ENCODE assay signal across 25 cellular contexts in the genomic region with DNA sequence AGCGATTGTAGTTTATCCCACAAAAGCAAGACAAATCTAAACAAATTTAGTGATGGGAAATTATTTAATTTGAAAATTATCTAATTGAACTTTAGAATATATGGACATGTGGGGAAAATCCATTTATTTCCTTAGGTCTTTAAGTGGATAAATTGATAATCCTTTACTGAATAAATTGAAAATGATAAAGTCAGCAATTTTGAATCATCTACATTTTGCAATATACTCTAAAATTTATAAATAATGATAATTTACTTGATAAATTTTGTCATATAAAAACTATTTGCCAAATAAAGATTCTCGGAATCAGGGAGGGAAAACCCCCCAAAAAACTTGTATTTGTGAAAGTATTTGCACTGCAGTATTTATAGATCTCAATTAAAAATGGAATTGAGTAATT.
DNase-seq lines count a peak whose midpoint lies in the region; ATAC-seq, FAIRE-seq and TF ChIP-seq lines count a peak whose summit lies in the region.
"Had no signal": no experiment of that assay in that cellular context is flagged by ENCODE, and none has a peak within 500 bp of the region (broad histone marks: within the 10 kb centered on the region; RNA-seq: fewer than 3 reads in every experiment).

No MANE protein-coding gene starts in this region.

- H3K27ac ChIP-seq in HepG2 (ENCODE audit: extremely low read length, insufficient read depth, low read length) (no peak overlapping the region), right lobe of liver (no peak overlapping the region), Karpas-422 (ENCODE audit: low read length) (no peak overlapping the region), small intestine (ENCODE audit: low read depth in 1 of 2, low read length in 1 of 2) (no peak overlapping the region)
- H3K27ac ChIP-seq: 22Rv1, BLaER1 had no signal

- H3K27me3 ChIP-seq in HepG2 (ENCODE audit: control insufficient read depth in 1 of 2, insufficient read depth in 2 of 2, low read length in 2 of 2) (no peaks in the 10 kb centered on the region), right lobe of liver (no peaks in the 10 kb centered on the region), Karpas-422 (ENCODE audit: low read length) (no peaks in the 10 kb centered on the region), small intestine (ENCODE audit: control insufficient read depth in 2 of 2, insufficient read depth in 2 of 2, low read length in 2 of 2) (no peaks in the 10 kb centered on the region)
- H3K27me3 ChIP-seq: BE2C, BLaER1 had no signal

- WGBS in HepG2 (ENCODE audit: low lambda C conversion rate), result 0% methylated on average over 2 of the region's 2 CpGs
- 40% methylated on average over 2 of the region's 2 CpGs for WGBS in right lobe of liver (ENCODE audit: insufficient coverage, low coverage, low lambda C conversion rate, missing lambda C conversion rate)
- 67 to 81% (median 74%) methylated on average over 2 of the region's 2 CpGs for WGBS in small intestine, 3 donors

- TF ChIP-seq RAD21 in HepG2 (CRISPR knock-in tag; IDR thresholded peaks at IDR 0.05), result no peak

- H3K4me1 ChIP-seq in HepG2 (ENCODE audit: insufficient read depth, low read length), result no peaks in the 10 kb centered on the region
- H3K4me1 ChIP-seq in right lobe of liver, result no peaks in the 10 kb centered on the region
- no peaks in the 10 kb centered on the region for H3K4me1 ChIP-seq in Karpas-422 (ENCODE audit: low read length)
- no peaks in the 10 kb centered on the region for H3K4me1 ChIP-seq in small intestine (ENCODE audit: control insufficient read depth in 2 of 2, insufficient read depth in 1 of 2, low read depth in 1 of 2, low read length in 1 of 2)
- H3K4me1 ChIP-seq: BE2C, BLaER1 had no signal

- no TSS peak for BruUV-seq in HepG2 (replicated peaks; lab: Mats Ljungman, UMichigan)

- H3K4me2 ChIP-seq in HepG2 (ENCODE audit: low read depth, low read length) (no peak overlapping the region), Karpas-422 (ENCODE audit: low read depth, low read length, poor library complexity, severe bottlenecking) (no peak overlapping the region)
- H3K4me2 ChIP-seq: BLaER1 had no signal

- DNase-seq in HepG2 (ENCODE audit: low spot score), result no peak
- no peak for DNase-seq in right lobe of liver
- no peak for DNase-seq in Karpas-422
- no peak for DNase-seq in small intestine
- DNase-seq in HuH-7.5 (ENCODE audit: low spot score), result no peak
- DNase-seq: ACHN; BE2C; C1 segment of cervical spinal cord; CD4-positive, alpha-beta memory T cell; CD4-positive, CD25-positive, alpha-beta regulatory T cell; CD8-positive, alpha-beta memory T cell; COR-L47; DMS 273 treated with DMSO at 0.1 percent for 48 hours; DMS153; DMS53; DMS79; DND-41; EL; GDM1 had no signal

- intact Hi-C loops in HepG2 (cut with micrococcal nuclease; ENCODE audit: unreplicated experiment), result no loop called here
- intact Hi-C loops in right lobe of liver (cut with DNase I), result no loop called here

- POLR2A ChIA-PET in HepG2 (lab: Yijun Ruan, JAX), result no interaction called here

- CTCF ChIA-PET in HepG2 (lab: Yijun Ruan, JAX; ENCODE audit: low intra/inter-chr PET ratio, low total read pairs), result no interaction called here

- ATAC-seq in HepG2 (no peak), right lobe of liver (no peak), GM21529 (IDR thresholded peaks at IDR 0.05; ENCODE audit: unreplicated experiment) (no peak)
- ATAC-seq: GM12878 had no signal

- no peaks in the 10 kb centered on the region for H3K36me3 ChIP-seq in HepG2 (replicated peaks in 1 of 2; ENCODE audit: control insufficient read depth in 1 of 2, insufficient read depth in 2 of 2, low read length in 2 of 2)
- H3K36me3 ChIP-seq in right lobe of liver, result no peaks in the 10 kb centered on the region
- H3K36me3 ChIP-seq in Karpas-422 (ENCODE audit: insufficient read depth, low read length), result 0 out of 2 replicates have a peak, but pooled peaks cover 3% of the 10 kb centered on the region
- H3K36me3 ChIP-seq in small intestine (ENCODE audit: control insufficient read depth in 2 of 2, insufficient read depth in 2 of 2, low read length in 2 of 2), result no peaks in the 10 kb centered on the region
- H3K36me3 ChIP-seq: BE2C, BLaER1 had no signal

- no peak overlapping the region for H3K9ac ChIP-seq in HepG2 (ENCODE audit: insufficient read depth, low read depth, low read length)
- H3K9ac ChIP-seq in Karpas-422 (ENCODE audit: low read length), result no peak overlapping the region
- H3K9ac ChIP-seq: BLaER1 had no signal

- no peak for TF ChIP-seq CTCF in HepG2 (CRISPR knock-in tag; IDR thresholded peaks at IDR 0.05)
- no peak for TF ChIP-seq CTCF in right lobe of liver (IDR thresholded peaks at IDR 0.05)

- H3K9me3 ChIP-seq in HepG2 (ENCODE audit: low read length), result peaks cover 20% of the 10 kb centered on the region
- no peaks in the 10 kb centered on the region for H3K9me3 ChIP-seq in right lobe of liver
- H3K9me3 ChIP-seq in Karpas-422 (ENCODE audit: low read length), result peaks cover 14% of the 10 kb centered on the region; the same call in 1 of the 2 replicates
- no peaks in the 10 kb centered on the region for H3K9me3 ChIP-seq in small intestine (ENCODE audit: control insufficient read depth, low read depth)

- TF ChIP-seq EP300 in HepG2 (IDR thresholded peaks at IDR 0.05; ENCODE audit: low read depth in 2 of 2, low read length in 2 of 2) (no peak), HepG2 (CRISPR knock-in tag; IDR thresholded peaks at IDR 0.05; ENCODE audit: borderline replicate concordance) (no peak)

- H4K20me1 ChIP-seq in HepG2 (ENCODE audit: insufficient read depth, low read length) (no peaks in the 10 kb centered on the region), Karpas-422 (ENCODE audit: insufficient read depth, low read depth, low read length) (no peaks in the 10 kb centered on the region)
- H4K20me1 ChIP-seq: BLaER1 had no signal

- H3K9me2 ChIP-seq in Karpas-422 (replicated peaks; ENCODE audit: insufficient read depth, low read length), result no peaks in the 10 kb centered on the region

- no peak for FAIRE-seq in HepG2 (lab: Jason Lieb, UNC)
- peak; percentile 71 for FAIRE-seq in small intestine (lab: Jason Lieb, UNC)
- FAIRE-seq: GM12878, GM12892, GM18507 had no signal

- H3K4me3 ChIP-seq in HepG2 (replicated peaks in 1 of 3; ENCODE audit: insufficient read depth in 1 of 3, low read depth in 2 of 3, low read length in 3 of 3), result no peak overlapping the region
- H3K4me3 ChIP-seq in right lobe of liver, result no peak overlapping the region
- H3K4me3 ChIP-seq in Karpas-422 (ENCODE audit: low read length), result no peak overlapping the region
- no peak overlapping the region for H3K4me3 ChIP-seq in small intestine (ENCODE audit: low read depth in 1 of 2, low read length in 2 of 2)
- H3K4me3 ChIP-seq: BLaER1, GM12878 had no signal

- in situ Hi-C loops in HepG2 (cut with HindIII; ENCODE audit: extremely low pct_ligation_motif_present, low pct_unique_long_range_greater_than_20kb), result no loop called here

- H2AFZ ChIP-seq in HepG2 (ENCODE audit: low read length), result no peak overlapping the region
- peak overlapping the region; percentile 79; the same call in 1 of the 2 replicates for H2AFZ ChIP-seq in Karpas-422 (ENCODE audit: low read length)

- TF ChIP-seq POLR2A in HepG2 (IDR thresholded peaks at IDR 0.05; ENCODE audit: insufficient read depth in 1 of 2, low read depth in 2 of 2, low read length in 2 of 2) (no peak), right lobe of liver (IDR thresholded peaks at IDR 0.05) (no peak)

- H3K79me2 ChIP-seq in HepG2 (ENCODE audit: insufficient read depth, low read length) (no peaks in the 10 kb centered on the region), Karpas-422 (ENCODE audit: low read length) (no peaks in the 10 kb centered on the region)

TF ChIP-seq in HepG2, 621 proteins besides CTCF, POLR2A, EP300 and RAD21:
- peak; percentile 44 to 83 for TF ChIP-seq MAFK (conservative IDR thresholded peaks at IDR 0.05 in 1 of 2, IDR thresholded peaks at IDR 0.05 in 1 of 2; ENCODE audit: low read length in 2 of 2)
- TF ChIP-seq MTA1 (CRISPR knock-in tag; IDR thresholded peaks at IDR 0.05; ENCODE audit: borderline replicate concordance), result no peak
- TF ChIP-seq SPEN (CRISPR knock-in tag; IDR thresholded peaks at IDR 0.05; ENCODE audit: low read depth), result no peak
- TF ChIP-seq RFX1 (IDR thresholded peaks at IDR 0.05), result no peak
- no peak for TF ChIP-seq ELF3 (CRISPR knock-in tag; IDR thresholded peaks at IDR 0.05)
- no peak for TF ChIP-seq ZFP36L1 (CRISPR knock-in tag; IDR thresholded peaks at IDR 0.05)
- no peak for TF ChIP-seq TEAD3 (CRISPR knock-in tag; optimal IDR thresholded peaks at IDR 0.05; ENCODE audit: borderline replicate concordance)
- TF ChIP-seq, protein P1, sequence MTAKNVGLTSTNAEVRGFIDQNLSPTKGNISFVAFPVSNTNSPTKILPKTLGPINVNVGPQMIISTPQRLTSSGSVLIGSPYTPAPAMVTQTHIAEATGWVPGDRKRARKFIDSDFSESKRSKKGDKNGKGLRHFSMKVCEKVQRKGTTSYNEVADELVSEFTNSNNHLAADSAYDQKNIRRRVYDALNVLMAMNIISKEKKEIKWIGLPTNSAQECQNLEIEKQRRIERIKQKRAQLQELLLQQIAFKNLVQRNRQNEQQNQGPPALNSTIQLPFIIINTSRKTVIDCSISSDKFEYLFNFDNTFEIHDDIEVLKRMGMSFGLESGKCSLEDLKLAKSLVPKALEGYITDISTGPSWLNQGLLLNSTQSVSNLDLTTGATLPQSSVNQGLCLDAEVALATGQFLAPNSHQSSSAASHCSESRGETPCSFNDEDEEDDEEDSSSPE (CRISPR knock-in tag; IDR thresholded peaks at IDR 0.05), result no peak
- TF ChIP-seq, protein P2, sequence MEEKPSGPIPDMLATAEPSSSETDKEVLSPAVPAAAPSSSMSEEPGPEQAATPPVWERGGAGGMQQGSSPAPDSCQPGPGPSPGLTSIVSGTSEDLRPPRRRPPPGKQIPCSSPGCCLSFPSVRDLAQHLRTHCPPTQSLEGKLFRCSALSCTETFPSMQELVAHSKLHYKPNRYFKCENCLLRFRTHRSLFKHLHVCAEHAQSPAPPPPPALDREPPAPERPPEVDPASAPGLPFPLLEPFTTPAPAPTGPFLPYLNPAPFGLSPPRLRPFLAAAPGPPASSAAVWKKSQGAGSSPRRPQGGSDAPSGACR (CRISPR knock-in tag; IDR thresholded peaks at IDR 0.05), result no peak
- TF ChIP-seq MAFF (IDR thresholded peaks at IDR 0.05; ENCODE audit: low read depth, low read length), result peak; percentile 67; the same call in 1 of the 2 replicates
- TF ChIP-seq JARID2 (CRISPR knock-in tag; IDR thresholded peaks at IDR 0.05; ENCODE audit: insufficient replicate concordance), result no peak
- TF ChIP-seq ARNT2 (CRISPR knock-in tag; IDR thresholded peaks at IDR 0.05; ENCODE audit: low read depth), result no peak
- no peak for TF ChIP-seq NFRKB (IDR thresholded peaks at IDR 0.05)
- TF ChIP-seq MTF2 (CRISPR knock-in tag; IDR thresholded peaks at IDR 0.05; ENCODE audit: borderline replicate concordance), result no peak
- no peak for TF ChIP-seq SUZ12 (IDR thresholded peaks at IDR 0.05; ENCODE audit: low read depth, low read length)
- no peak for TF ChIP-seq YEATS4 (CRISPR knock-in tag; IDR thresholded peaks at IDR 0.05; ENCODE audit: borderline replicate concordance)
